ENCODE assay signal across 1 cellular context in genomic region chr5:138949988-138950387, GRCh38.
A peak's percentile ranks its signal among the peaks of the same experiment; 100 is the strongest.
TF ChIP-seq lines count a peak whose summit lies in the region.

No MANE protein-coding gene starts in this region.

TF ChIP-seq in SK-N-SH, 30 proteins besides CTCF, POLR2A, EP300 and RAD21 (continued from another document):
- no peak for TF ChIP-seq ELF1 (IDR thresholded peaks at IDR 0.05)
- TF ChIP-seq SIN3A (IDR thresholded peaks at IDR 0.05; ENCODE audit: borderline replicate concordance, low read depth, low read length), result no peak
- no peak for TF ChIP-seq IRF3 (IDR thresholded peaks at IDR 0.05; ENCODE audit: low read depth, low read length)
- TF ChIP-seq REST (IDR thresholded peaks at IDR 0.05; ENCODE audit: low read depth, low read length), result no peak
- TF ChIP-seq GATA2 (CRISPR knock-in tag; IDR thresholded peaks at IDR 0.05), result peak; percentile 99
- peak; percentile 81 for TF ChIP-seq MXI1 (IDR thresholded peaks at IDR 0.05; ENCODE audit: low read depth, low read length)
TF ChIP-seq in SK-N-SH: peak in this region for 6.
